8 cellular contexts compared by ENCODE assay signal in genomic region chr9:70602364-70603019, GRCh38.
DNase-seq lines count a peak whose midpoint lies in the region; ATAC-seq and TF ChIP-seq lines count a peak whose summit lies in the region.

No MANE protein-coding gene starts in this region.

- peaks cover 7% of the 10 kb centered on the region for H3K4me1 ChIP-seq in MM.1S (ENCODE audit: low read length)
- peaks cover 34% of the 10 kb centered on the region for H3K4me1 ChIP-seq in psoas muscle

- H3K27me3 ChIP-seq in MM.1S (replicated peaks; ENCODE audit: insufficient read depth, low read length) (no peaks in the 10 kb centered on the region), psoas muscle (ENCODE audit: insufficient read depth in 3 of 3, low read length in 2 of 3) (no peaks in the 10 kb centered on the region)

- ATAC-seq in left ventricle myocardium superior (peak; percentile 67), psoas muscle (peak; percentile 73 to 85 (median 78))

- no peak overlapping the region for H3K9ac ChIP-seq in MM.1S (ENCODE audit: low read length)
- H3K9ac ChIP-seq in SK-N-MC (ENCODE audit: insufficient read length), result no peak overlapping the region

- intact Hi-C loops in left ventricle myocardium superior (cut with micrococcal nuclease) (no loop called here), psoas muscle (cut with DNase I) (loop anchor here (1.0 to 5.0 kb wide), 5 partner anchors 115 to 630 kb away; no protein-coding TSS in a partner anchor)

- H3K9me2 ChIP-seq in MM.1S (replicated peaks; ENCODE audit: insufficient read depth, low read length), result no peaks in the 10 kb centered on the region

- H3K9me3 ChIP-seq in MM.1S (replicated peaks; ENCODE audit: insufficient read depth, low read length) (no peaks in the 10 kb centered on the region), SK-N-MC (ENCODE audit: low read depth, low read length) (no peaks in the 10 kb centered on the region), psoas muscle (no peaks in the 10 kb centered on the region)

- H2AFZ ChIP-seq in MM.1S (ENCODE audit: low read length), result no peak overlapping the region

- TF ChIP-seq CTCF in MM.1S (IDR thresholded peaks at IDR 0.05; ENCODE audit: low read length) (peak; percentile 82), psoas muscle (IDR thresholded peaks at IDR 0.05) (peak; percentile 85)

- H3K27ac ChIP-seq in MM.1S (ENCODE audit: low read length), result no peak overlapping the region
- H3K27ac ChIP-seq in SK-N-MC, result no peak overlapping the region
- peak overlapping the region; percentile 54 for H3K27ac ChIP-seq in angular gyrus (ENCODE audit: low read depth, low read length)
- peak overlapping the region; percentile 87 for H3K27ac ChIP-seq in psoas muscle

- H4K20me1 ChIP-seq in MM.1S (ENCODE audit: insufficient read depth, low read length), result no peaks in the 10 kb centered on the region

- no peaks in the 10 kb centered on the region for H3K36me3 ChIP-seq in MM.1S (replicated peaks; ENCODE audit: insufficient read depth, low read length)
- no peaks in the 10 kb centered on the region for H3K36me3 ChIP-seq in SK-N-MC (ENCODE audit: insufficient read depth, low read length)
- peaks cover 0 to 7% of the 10 kb centered on the region in 2 donors for H3K36me3 ChIP-seq in psoas muscle (ENCODE audit: insufficient read depth in 1 of 2, low read depth in 1 of 2)

- DNase-seq in GM04503 (ENCODE audit: low read depth) (peak; percentile 52), H4 (ENCODE audit: low spot score) (peak; percentile 92), MM.1S (peak; percentile 46), SK-N-MC (ENCODE audit: low read depth, low spot score) (peak; percentile 58), left ventricle myocardium superior (peak; percentile 33), psoas muscle (peak in 1 of 2 donors; percentile 59)
- no peak for DNase-seq in NK-92 treated with Interleukin-12 subunit alpha and Interleukin-12 subunit beta, amount 100 ng/mL, for 24 hours (lab: John Stamatoyannopoulos, UW)

- no peaks in the 10 kb centered on the region for H3F3A ChIP-seq in MM.1S (ENCODE audit: insufficient read depth, low read length)

- 43 to 47% (median 43%) methylated on average over 5 of the region's 5 CpGs for WGBS in psoas muscle, 3 donors

- H3K4me2 ChIP-seq in MM.1S (ENCODE audit: low read depth, low read length), result no peak overlapping the region

- no peaks in the 10 kb centered on the region for H3K79me2 ChIP-seq in MM.1S (ENCODE audit: low read length)

- H3K4me3 ChIP-seq in MM.1S (ENCODE audit: low read length) (no peak overlapping the region), SK-N-MC (no peak overlapping the region), psoas muscle (peak overlapping the region; percentile 58)

Comparison
In these comparisons a context has a peak if more than half of its experiments do, and no peak if none do; other contexts are left out.
1. H3K27ac ChIP-seq: peak in angular gyrus (single experiment) and psoas muscle (single experiment); none in MM.1S (single experiment) and SK-N-MC (single experiment).